ENCODE assay signal across 9 cellular contexts in genomic region chr16:52547001-52547833, GRCh38. TPM values are rescaled to one million over a fixed set of nuclear protein-coding genes. Genes with fewer than 3 reads are reported as not detected.
DNase-seq lines count a peak whose midpoint lies in the region; ATAC-seq and TF ChIP-seq lines count a peak whose summit lies in the region.
"Had no signal": no experiment of that assay in that cellular context is flagged by ENCODE, and none has a peak within 500 bp of the region (broad histone marks: within the 10 kb centered on the region; RNA-seq: fewer than 3 reads in every experiment).

Gene TOX3, minus strand, starts transcription at chr16:52547143. Its CDS starts 420 bp downstream, at chr16:52546723.

- H3K9me3 ChIP-seq in heart right ventricle (no peaks in the 10 kb centered on the region), mesenchymal stem cell (ENCODE audit: control insufficient read depth, low read length) (no peaks in the 10 kb centered on the region)

- H4K8ac ChIP-seq in mesenchymal stem cell (ENCODE audit: low read length), result no peak within 1 kb of the TSS

- DNase-seq in heart right ventricle (peak in 1 of 2 donors; percentile 10), left ventricle myocardium superior (no peak), astrocyte of the cerebellum (ENCODE audit: low read depth) (no peak), mesenchymal stem cell (no peak), CD14-positive monocyte (ENCODE audit: low spot score) (no peak)
- no peak for DNase-seq in activated CD4-positive, alpha-beta T cell treated with anti-CD3 and anti-CD28 coated beads, Interleukin-2, amount 10 ng/mL, durations not matched to agents 24 days and 14 days
- DNase-seq: SIG-M5 had no signal

- no peak within 1 kb of the TSS for H2BK120ac ChIP-seq in mesenchymal stem cell (ENCODE audit: low read depth, low read length)

- H2AK5ac ChIP-seq in mesenchymal stem cell (ENCODE audit: low read length, severe bottlenecking), result no peak within 1 kb of the TSS

- no peak within 1 kb of the TSS for H2BK12ac ChIP-seq in mesenchymal stem cell (ENCODE audit: low read length in 2 of 2)

- no peaks in the 10 kb centered on the region for H3K36me3 Mint-ChIP-seq in CD14-positive monocyte
- H3K36me3 Mint-ChIP-seq in activated CD4-positive, alpha-beta T cell treated with anti-CD3 and anti-CD28 coated beads, Interleukin-2, amount 10 ng/mL, durations not matched to agents 24 days and 14 days (ENCODE audit: low read depth), result no peaks in the 10 kb centered on the region

- no peak within 1 kb of the TSS for H2BK15ac ChIP-seq in mesenchymal stem cell (ENCODE audit: low read depth, poor library complexity, severe bottlenecking)

- no peak for ATAC-seq in heart right ventricle
- no peak for ATAC-seq in left ventricle myocardium superior
- no peak for ATAC-seq in HG03571 (IDR thresholded peaks at IDR 0.05; ENCODE audit: unreplicated experiment)

- peaks cover 2% of the 10 kb centered on the region for H3K4me1 Mint-ChIP-seq in CD14-positive monocyte
- no peaks in the 10 kb centered on the region for H3K4me1 Mint-ChIP-seq in activated CD4-positive, alpha-beta T cell treated with anti-CD3 and anti-CD28 coated beads, Interleukin-2, amount 10 ng/mL, durations not matched to agents 24 days and 14 days

- H3K27ac ChIP-seq in heart right ventricle (no peak within 1 kb of the TSS), mesenchymal stem cell (ENCODE audit: low read length, poor library complexity, severe bottlenecking) (no peak within 1 kb of the TSS), urinary bladder (ENCODE audit: low read depth) (no peak within 1 kb of the TSS)

- H3K14ac ChIP-seq in mesenchymal stem cell (ENCODE audit: low read length in 2 of 2), result no peak within 1 kb of the TSS

- no peak within 1 kb of the TSS for H2AFZ ChIP-seq in mesenchymal stem cell (ENCODE audit: low read depth, low read length)

- H4K91ac ChIP-seq in mesenchymal stem cell (ENCODE audit: low read length), result no peak within 1 kb of the TSS

- 2% methylated on average over 23 to 67 of the region's 83 CpGs for WGBS in heart right ventricle, 2 donors
- WGBS in mesenchymal stem cell, result 3% methylated on average over 50 of the region's 83 CpGs
- 3% methylated on average over 81 of the region's 83 CpGs for WGBS in urinary bladder

- H3K9me3 Mint-ChIP-seq in CD14-positive monocyte, result peaks cover 0 to 16% (median 10%) of the 10 kb centered on the region in 7 donors
- peaks cover 2% of the 10 kb centered on the region for H3K9me3 Mint-ChIP-seq in activated CD4-positive, alpha-beta T cell treated with anti-CD3 and anti-CD28 coated beads, Interleukin-2, amount 10 ng/mL, durations not matched to agents 24 days and 14 days

- peaks cover 0 to 18% (median 13%) of the 10 kb centered on the region in 9 donors for H3K4me1 ChIP-seq in heart right ventricle
- H3K4me1 ChIP-seq in mesenchymal stem cell (ENCODE audit: control insufficient read depth, insufficient read depth, low read depth, low read length), result peaks cover 17% of the 10 kb centered on the region
- H3K4me1 ChIP-seq in urinary bladder (ENCODE audit: insufficient read depth), result no peaks in the 10 kb centered on the region

- in situ Hi-C loops in astrocyte of the cerebellum (cut with HindIII; ENCODE audit: low sequenced_read_pairs), result no loop called here

- H3K4me3 ChIP-seq in heart right ventricle (peak within 1 kb of the TSS in 9 of 10 donors; percentile 7 to 43 (median 28)), astrocyte of the cerebellum (ENCODE audit: low read depth, low read length) (peak within 1 kb of the TSS; percentile 24), mesenchymal stem cell (ENCODE audit: insufficient read depth in 1 of 2, low read depth in 1 of 2, low read length in 2 of 2) (peak within 1 kb of the TSS in 1 of 2 experiments; percentile 60), urinary bladder (ENCODE audit: low read depth, low read length) (peak within 1 kb of the TSS; percentile 76)

- no peak within 1 kb of the TSS for H3K23ac ChIP-seq in mesenchymal stem cell (ENCODE audit: low read length in 2 of 2)

- peaks cover 0 to 93% (median 81%) of the 10 kb centered on the region in 7 donors for H3K27me3 ChIP-seq in heart right ventricle
- peaks cover 28 to 58% of the 10 kb centered on the region in 2 experiments for H3K27me3 ChIP-seq in mesenchymal stem cell (ENCODE audit: control insufficient read depth in 1 of 2, insufficient read depth in 1 of 2, low read length in 2 of 2)

- H3K79me1 ChIP-seq in mesenchymal stem cell (replicated peaks; ENCODE audit: low read length, poor library complexity, severe bottlenecking), result peaks cover 2% of the 10 kb centered on the region

- H3K18ac ChIP-seq in mesenchymal stem cell (ENCODE audit: low read depth in 1 of 2, low read length in 2 of 2), result no peak within 1 kb of the TSS

- H3K27me3 Mint-ChIP-seq in CD14-positive monocyte (ENCODE audit: low read depth in 3 of 3), result peaks cover 46 to 66% (median 59%) of the 10 kb centered on the region in 3 donors
- peaks cover 39% of the 10 kb centered on the region for H3K27me3 Mint-ChIP-seq in activated CD4-positive, alpha-beta T cell treated with anti-CD3 and anti-CD28 coated beads, Interleukin-2, amount 10 ng/mL, durations not matched to agents 24 days and 14 days

- no peak within 1 kb of the TSS for H3K4ac ChIP-seq in mesenchymal stem cell (ENCODE audit: low read depth in 1 of 2, low read length in 2 of 2)

- no peak within 1 kb of the TSS for H3K9ac ChIP-seq in mesenchymal stem cell (ENCODE audit: low read length)

- intact Hi-C loops in heart right ventricle (cut with DNase I) (loop anchor here in 1 of 10 donors (10.0 kb wide), 1 partner anchor 58 kb away; no protein-coding TSS in a partner anchor), left ventricle myocardium superior (cut with micrococcal nuclease) (no loop called here), CD14-positive monocyte (cut with micrococcal nuclease) (no loop called here)
- intact Hi-C loops in activated CD4-positive, alpha-beta T cell treated with anti-CD3 and anti-CD28 coated beads, Interleukin-2, amount 10 ng/mL, durations not matched to agents 24 days and 14 days (cut with micrococcal nuclease), result no loop called here

- peak within 1 kb of the TSS; percentile 97 for H3K4me2 ChIP-seq in mesenchymal stem cell (ENCODE audit: low read length, poor library complexity, severe bottlenecking)

- no peak for TF ChIP-seq CTCF in heart right ventricle (IDR thresholded peaks at IDR 0.05)
- TF ChIP-seq CTCF in astrocyte of the cerebellum (IDR thresholded peaks at IDR 0.05; ENCODE audit: low read depth, low read length, missing control alignments), result no peak
- no peak for TF ChIP-seq CTCF in CD14-positive monocyte (IDR thresholded peaks at IDR 0.05)

- H3K4me3 Mint-ChIP-seq in CD14-positive monocyte, result peak within 1 kb of the TSS in 1 of 2 donors; percentile 78
- H3K4me3 Mint-ChIP-seq in activated CD4-positive, alpha-beta T cell treated with anti-CD3 and anti-CD28 coated beads, Interleukin-2, amount 10 ng/mL, durations not matched to agents 24 days and 14 days, result no peak within 1 kb of the TSS

- no peak within 1 kb of the TSS for H3K27ac Mint-ChIP-seq in CD14-positive monocyte
- no peak within 1 kb of the TSS for H3K27ac Mint-ChIP-seq in activated CD4-positive, alpha-beta T cell treated with anti-CD3 and anti-CD28 coated beads, Interleukin-2, amount 10 ng/mL, durations not matched to agents 24 days and 14 days

- H3K36me3 ChIP-seq in heart right ventricle (no peaks in the 10 kb centered on the region), mesenchymal stem cell (ENCODE audit: control insufficient read depth in 1 of 2, insufficient read depth in 2 of 2, low read depth in 1 of 2, low read length in 2 of 2) (no peaks in the 10 kb centered on the region), urinary bladder (ENCODE audit: insufficient read depth) (no peaks in the 10 kb centered on the region)

- no peak within 1 kb of the TSS for H2BK5ac ChIP-seq in mesenchymal stem cell (ENCODE audit: low read depth, low read length, poor library complexity, severe bottlenecking)

RNA-seq across cellular contexts. Expression of gene TOX3, which starts in this region (rescaled TPM):
- not detected for total RNA-seq in heart right ventricle
- not detected for polyA plus RNA-seq in heart right ventricle
- not detected for total RNA-seq in left ventricle myocardium superior
- not detected for polyA plus RNA-seq in mesenchymal stem cell (2013, experiment 1 of 2)
- polyA plus RNA-seq in mesenchymal stem cell (2013, experiment 2 of 2), result 0.01 TPM
- total RNA-seq in urinary bladder, result 1.1 TPM
- polyA plus RNA-seq in urinary bladder, result 1.9 TPM
- not detected for polyA plus RNA-seq in CD14-positive monocyte
- total RNA-seq in activated CD4-positive, alpha-beta T cell treated with anti-CD3 and anti-CD28 coated beads, Interleukin-2, amount 10 ng/mL, durations not matched to agents 24 days and 14 days, result not detected in 2 replicates
